Comparison of ENCODE assay signal across 8 cellular contexts in the genomic region with DNA sequence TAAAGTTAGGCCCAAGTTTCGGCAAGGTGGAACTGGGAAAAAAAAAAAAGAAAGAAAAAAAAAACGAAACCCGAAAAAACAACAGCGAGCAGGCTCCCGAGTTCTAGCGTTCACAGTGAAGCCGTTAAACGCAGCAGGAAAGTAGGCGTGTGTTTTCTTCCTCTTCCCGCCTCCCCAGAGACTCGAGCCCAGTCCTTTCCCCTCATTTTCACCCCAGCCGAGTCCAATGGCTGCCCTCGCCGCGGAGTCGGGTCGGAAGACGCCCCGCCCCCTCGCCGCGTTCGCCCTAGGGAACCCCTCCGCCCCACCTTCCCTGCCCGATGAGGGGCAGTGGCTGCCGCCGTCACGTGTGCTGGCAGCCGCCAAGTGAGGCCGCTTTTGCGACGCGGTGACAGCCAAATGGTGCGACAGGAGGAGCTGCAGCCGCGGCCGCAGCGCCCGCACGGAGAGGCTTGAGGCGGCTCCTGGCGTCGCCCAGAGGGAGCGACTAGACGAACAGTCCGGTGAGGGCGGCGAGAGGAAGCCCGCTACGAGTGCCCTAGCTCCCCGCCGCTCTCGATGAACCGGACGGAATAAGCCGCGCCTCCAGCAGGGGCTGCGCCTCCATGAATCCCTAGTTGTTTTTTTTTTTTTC.
A peak's percentile ranks its signal among the peaks of the same experiment; 100 is the strongest.
DNase-seq lines count a peak whose midpoint lies in the region; ATAC-seq and FAIRE-seq lines count a peak whose summit lies in the region.

TSS of gene PKN2 (plus strand) at position 426 of the 634 bp plus-strand sequence. CDS start 308 bp downstream, outside the sequence.

- peaks cover 0 to 44% (median 32%) of the 10 kb centered on the region in 11 experiments; a peak in 12 of 22 replicates for H4K20me1 ChIP-seq in BLaER1 treated with 17β-estradiol and CSF1 and Interleukin-3, amounts not matched to agents 10 nM and 100 nM

- peak; percentile 97 for FAIRE-seq in colon (lab: Jason Lieb, UNC)

- H3K4me2 ChIP-seq in BLaER1 treated with 17β-estradiol and CSF1 and Interleukin-3, amounts not matched to agents 10 nM and 100 nM: peak within 1 kb of the TSS; percentile 85 to 96 (median 91)

- peak; percentile 95 for ATAC-seq in GM19324 (IDR thresholded peaks at IDR 0.05; ENCODE audit: low FRiP score, unreplicated experiment)
- peak; percentile 81 for ATAC-seq in HG03469 (IDR thresholded peaks at IDR 0.05; ENCODE audit: unreplicated experiment)

- H3K4me1 ChIP-seq in BLaER1 treated with 17β-estradiol and CSF1 and Interleukin-3, amounts not matched to agents 10 nM and 100 nM: peaks cover 12 to 41% (median 29%) of the 10 kb centered on the region in 10 experiments

- no peaks in the 10 kb centered on the region for H3K9me3 ChIP-seq in BLaER1 treated with 17β-estradiol and CSF1 and Interleukin-3, amounts not matched to agents 10 nM and 100 nM (replicated peaks in 1 of 11)

- H3K27ac ChIP-seq in BLaER1 treated with 17β-estradiol and CSF1 and Interleukin-3, amounts not matched to agents 10 nM and 100 nM: peak within 1 kb of the TSS; percentile 84 to 98 (median 89)

- peaks cover 0 to 17% (median 9%) of the 10 kb centered on the region in 11 experiments; a peak in 13 of 22 replicates for H3K36me3 ChIP-seq in BLaER1 treated with 17β-estradiol and CSF1 and Interleukin-3, amounts not matched to agents 10 nM and 100 nM

- H3K9ac ChIP-seq in BLaER1 treated with 17β-estradiol and CSF1 and Interleukin-3, amounts not matched to agents 10 nM and 100 nM: peak within 1 kb of the TSS; percentile 87 to 98 (median 94)

- peak within 1 kb of the TSS; percentile 84 to 100 (median 96) for H3K4me3 ChIP-seq in BLaER1 treated with 17β-estradiol and CSF1 and Interleukin-3, amounts not matched to agents 10 nM and 100 nM

- DNase-seq in NCI-H526 (lab: John Stamatoyannopoulos, UW): peak; percentile 96 to 99
- DNase-seq in activated CD4-positive, alpha-beta T cell treated with anti-CD3 and anti-CD28 coated beads for 48 hours: peak; percentile 98
- DNase-seq in kidney tubule cell (ENCODE audit: low spot score): peak; percentile 99
- DNase-seq in stimulated activated CD4-positive, alpha-beta T cell treated with anti-CD3 and anti-CD28 coated beads, Interleukin-1b, Interleukin-23, amount 100 ng/mL, for 24 hours (ENCODE audit: low read depth in 4 of 4, low spot score in 1 of 4): peak; percentile 86 to 96 (median 94)

- no peaks in the 10 kb centered on the region for H3K27me3 ChIP-seq in BLaER1 treated with 17β-estradiol and CSF1 and Interleukin-3, amounts not matched to agents 10 nM and 100 nM

Comparison
In these comparisons a context has a peak if more than half of its experiments do, and no peak if none do; other contexts are left out.
1. Peak in every context shown above with its lines: DNase-seq, ATAC-seq, H3K4me3 ChIP-seq and H3K27ac ChIP-seq.